ENCODE assay signal across 2 cellular contexts in genomic region chr10:62681211-62681940, GRCh38.
TF ChIP-seq lines count a peak whose summit lies in the region.

No MANE protein-coding gene starts in this region.

TF ChIP-seq in SK-N-SH treated with all-trans-retinoic acid at 6 μM for 48 hours, 23 proteins besides CTCF, POLR2A, EP300 and RAD21 (continued from another document):
- no peak for TF ChIP-seq TSHZ2 (CRISPR knock-in tag; IDR thresholded peaks at IDR 0.05)

TF ChIP-seq in SK-N-SH, 30 proteins besides CTCF, POLR2A, EP300 and RAD21 (continued from another document):
- no peak for TF ChIP-seq TEAD4 (IDR thresholded peaks at IDR 0.05; ENCODE audit: borderline replicate concordance, insufficient read depth)
- no peak for TF ChIP-seq FOSL2 (IDR thresholded peaks at IDR 0.05; ENCODE audit: borderline replicate concordance, low read depth)
